ENCODE assay signal across 14 cellular contexts in genomic region chr7:123966936-123967335, GRCh38. TPM values are rescaled to one million over a fixed set of nuclear protein-coding genes. Genes with fewer than 3 reads are reported as not detected.
DNase-seq lines count a peak whose midpoint lies in the region; ATAC-seq and TF ChIP-seq lines count a peak whose summit lies in the region.
"Had no signal": no experiment of that assay in that cellular context is flagged by ENCODE, and none has a peak within 500 bp of the region (broad histone marks: within the 10 kb centered on the region; RNA-seq: fewer than 3 reads in every experiment).

No MANE protein-coding gene starts in this region.

- intact Hi-C loops in OCI-LY7 (cut with micrococcal nuclease; ENCODE audit: unreplicated experiment): no loop called here
- intact Hi-C loops in stomach (cut with DNase I; ENCODE audit: low total_unique reads): no loop called here

- CTCF ChIA-PET in AG04450 (lab: Charles Lee) (interaction anchor here (0.5 to 1.4 kb wide), 5 partner anchors 9 to 888 kb away, joined by 3 to 6 read pairs (median 3); no protein-coding TSS in a partner anchor), OCI-LY7 (lab: Charles Lee; ENCODE audit: unreplicated experiment) (no interaction called here)

- BruUV-seq in OCI-LY7 (replicated peaks; lab: Mats Ljungman, UMichigan): no TSS peak

- H3K4me1 ChIP-seq in OCI-LY7 (ENCODE audit: insufficient read depth, low read length, poor library complexity, severe bottlenecking) (no peaks in the 10 kb centered on the region), foreskin keratinocyte (no peaks in the 10 kb centered on the region), stomach (no peaks in the 10 kb centered on the region)
- H3K4me1 ChIP-seq: Caco-2, parathyroid adenoma had no signal

- no peaks in the 10 kb centered on the region for H3K9me2 ChIP-seq in OCI-LY7 (ENCODE audit: insufficient read depth, low read length)

- H3K4me2 ChIP-seq in OCI-LY7 (ENCODE audit: low read length): no peak overlapping the region

- DNase-seq in AG04450 (ENCODE audit: low read depth, low spot score): no peak
- DNase-seq in OCI-LY7 (ENCODE audit: low spot score): no peak
- DNase-seq in foreskin keratinocyte: no peak
- no peak for DNase-seq in kidney glomerular epithelial cell (lab: John Stamatoyannopoulos, UW)
- no peak for DNase-seq in stomach
- no peak for DNase-seq in stimulated activated naive CD4-positive, alpha-beta T cell treated with Interleukin-2 at 50 U/mL for 16 hours (lab: John Stamatoyannopoulos, UW)
- DNase-seq: activated CD8-positive, alpha-beta memory T cell treated with anti-CD3 and anti-CD28 coated beads, Interleukin-2, amount 50 U/mL, for 48 hours; Caco-2; NCI-H1436 treated with DMSO at 0.1 percent for 48 hours had no signal

- WGBS in stomach, 5 donors: 16 to 34% (median 29%) methylated on average over 4 of the region's 4 CpGs

- POLR2A ChIA-PET in AG04450 (lab: Yijun Ruan, JAX) (no interaction called here), OCI-LY7 (lab: Charles Lee) (no interaction called here)

- no peaks in the 10 kb centered on the region for H3K79me2 ChIP-seq in OCI-LY7 (ENCODE audit: insufficient read depth, low read depth, low read length)
- H3K79me2 ChIP-seq: parathyroid adenoma had no signal

- H3K9me3 ChIP-seq in AG04450 (ENCODE audit: control insufficient read depth, insufficient read depth, low read length): no peaks in the 10 kb centered on the region
- H3K9me3 ChIP-seq in OCI-LY7 (ENCODE audit: low read length): no peaks in the 10 kb centered on the region
- no peaks in the 10 kb centered on the region for H3K9me3 ChIP-seq in stomach
- H3K9me3 ChIP-seq: Caco-2 had no signal

- peak; percentile 19; the same call in 1 of the 2 replicates for TF ChIP-seq CTCF in AG04450 (IDR thresholded peaks at IDR 0.05; ENCODE audit: low read depth, low read length)
- peak; percentile 35; the same call in 1 of the 3 replicates for TF ChIP-seq CTCF in GM12872 (IDR thresholded peaks at IDR 0.05; ENCODE audit: insufficient read depth, low read depth, low read length)
- 0 out of 2 replicates have a peak, but pooled peaks have one; percentile 22 for TF ChIP-seq CTCF in OCI-LY7 (conservative IDR thresholded peaks at IDR 0.05; ENCODE audit: low read length)
- TF ChIP-seq CTCF in foreskin keratinocyte (conservative IDR thresholded peaks at IDR 0.05): peak; percentile 46
- TF ChIP-seq CTCF in stomach (IDR thresholded peaks at IDR 0.05): peak in 3 of 7 experiments; percentile 12 to 33 (median 21)

- H3K27me3 ChIP-seq in AG04450 (ENCODE audit: control insufficient read depth, insufficient read depth, low read length) (no peaks in the 10 kb centered on the region), foreskin keratinocyte (no peaks in the 10 kb centered on the region), stomach (no peaks in the 10 kb centered on the region)

- no peak for TF ChIP-seq EP300 in stomach (IDR thresholded peaks at IDR 0.05)

- no peak overlapping the region for H2AFZ ChIP-seq in OCI-LY7 (ENCODE audit: low read length)
- H2AFZ ChIP-seq: parathyroid adenoma had no signal

- no peaks in the 10 kb centered on the region for H4K20me1 ChIP-seq in OCI-LY7 (ENCODE audit: insufficient read depth, low read length)

- H3K27ac ChIP-seq in AG04450 (ENCODE audit: low read depth, low read length): no peak overlapping the region
- no peak overlapping the region for H3K27ac ChIP-seq in OCI-LY7 (ENCODE audit: low read depth, low read length, poor library complexity, severe bottlenecking)
- H3K27ac ChIP-seq in foreskin keratinocyte: no peak overlapping the region
- H3K27ac ChIP-seq in stomach: no peak overlapping the region
- H3K27ac ChIP-seq: parathyroid adenoma had no signal

- H3K4me3 ChIP-seq in AG04450 (ENCODE audit: low read depth, low read length): no peak overlapping the region
- no peak overlapping the region for H3K4me3 ChIP-seq in OCI-LY7 (ENCODE audit: low read depth, low read length, poor library complexity, severe bottlenecking)
- H3K4me3 ChIP-seq in stomach: no peak overlapping the region

- ATAC-seq in foreskin keratinocyte (no peak), HG03354 (IDR thresholded peaks at IDR 0.05; ENCODE audit: poor library complexity, severe bottlenecking, unreplicated experiment) (no peak)
- ATAC-seq: stimulated activated memory B cell treated with anti-CD40 and anti-IgM and Interleukin-4, amounts not matched to agents 10 μg/mL and 1 μg/mL and 100 μg/mL, for 72 hours had no signal

- TF ChIP-seq POLR2A in stomach (IDR thresholded peaks at IDR 0.05): no peak

- H3K36me3 ChIP-seq in OCI-LY7 (ENCODE audit: insufficient read depth, low read length) (no peaks in the 10 kb centered on the region), stomach (no peaks in the 10 kb centered on the region)

RNA-seq across cellular contexts. Expression of gene SPAM1, which starts 41.9 kb away (rescaled TPM):
- polyA plus RNA-seq in AG04450 (2011; rRNA removed) (not detected in 2 replicates), foreskin keratinocyte (not detected in 2 replicates), stomach (not detected)
- not detected in 2 replicates for polyA minus RNA-seq in AG04450 (2011; rRNA and poly(A)+ RNA removed)
- not detected in 2 replicates for total RNA-seq in OCI-LY7 (2014; rRNA removed; shearing (Covaris generic))
- total RNA-seq in OCI-LY7 (2022) (not detected in 2 replicates), foreskin keratinocyte (not detected in 2 replicates), stomach (not detected)
- total RNA-seq: Caco-2 had no signal
- polyA plus RNA-seq: adipose tissue had no signal
